9 cellular contexts compared by ENCODE assay signal in the genomic region with DNA sequence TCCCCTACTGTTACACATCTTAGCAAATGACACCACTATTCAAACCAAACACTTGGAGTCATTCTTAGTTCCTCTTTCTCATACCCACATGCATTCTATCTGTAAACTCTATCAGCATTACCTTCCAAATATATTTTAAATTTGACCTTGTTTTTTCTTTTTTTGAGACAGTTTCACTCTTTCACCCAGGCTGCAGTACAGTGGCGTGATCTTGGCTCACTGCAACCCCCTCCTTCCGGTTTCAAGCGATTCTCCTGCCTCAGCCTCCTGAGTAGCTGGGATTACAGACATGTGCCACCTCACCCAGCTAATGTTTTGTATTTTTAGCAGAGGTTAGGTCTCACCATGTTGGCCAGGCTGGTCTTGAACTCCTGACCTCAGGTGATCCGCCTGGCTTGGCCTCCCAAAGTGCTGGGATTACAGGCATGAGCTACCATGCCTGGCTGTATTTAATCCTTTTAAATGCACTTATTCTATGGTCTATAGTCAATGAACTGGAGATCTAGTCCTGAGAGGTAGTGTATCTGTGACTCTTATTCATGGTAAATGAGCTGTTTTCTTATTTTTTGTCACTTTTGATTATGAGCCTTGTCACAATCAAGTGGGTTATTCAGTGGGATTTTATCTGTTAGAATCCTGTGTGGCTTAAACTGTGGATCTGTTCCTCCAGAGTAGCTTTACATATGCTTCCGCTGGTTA.
DNase-seq lines count a peak whose midpoint lies in the region; ATAC-seq and TF ChIP-seq lines count a peak whose summit lies in the region.
"Had no signal": no experiment of that assay in that cellular context is flagged by ENCODE, and none has a peak within 500 bp of the region (broad histone marks: within the 10 kb centered on the region; RNA-seq: fewer than 3 reads in every experiment).

No MANE protein-coding gene starts in this region.

- no peaks in the 10 kb centered on the region for H3K36me3 ChIP-seq in psoas muscle (ENCODE audit: insufficient read depth in 1 of 2, low read depth in 1 of 2)

- intact Hi-C loops in psoas muscle (cut with DNase I) = no loop called here

- H3K4me1 ChIP-seq in psoas muscle = no peaks in the 10 kb centered on the region
- H3K4me1 ChIP-seq: upper lobe of left lung had no signal

- peak overlapping the region; percentile 5 for H3K4me3 Mint-ChIP-seq in T-helper 1 cell treated with Interleukin-12 subunit alpha and Interleukin-12 subunit beta and Interleukin-4 antibody, amounts not matched to agents 30 μg/mL and 1 μg/mL, for 36 hours

- ATAC-seq in GM19372 (IDR thresholded peaks at IDR 0.05; ENCODE audit: low read depth, unreplicated experiment) (peak; percentile 76), HG03064 (IDR thresholded peaks at IDR 0.05; ENCODE audit: low read depth, unreplicated experiment) (peak; percentile 62), psoas muscle (no peak)

- no peak overlapping the region for H3K27ac ChIP-seq in psoas muscle
- H3K27ac ChIP-seq: KMS-11, upper lobe of left lung had no signal

- TF ChIP-seq CTCF in psoas muscle (IDR thresholded peaks at IDR 0.05) = no peak

- H3K4me3 ChIP-seq in psoas muscle = no peak overlapping the region
- H3K4me3 ChIP-seq: upper lobe of left lung had no signal

- peaks cover 33% of the 10 kb centered on the region for H3K36me3 Mint-ChIP-seq in T-helper 1 cell treated with Interleukin-12 subunit alpha and Interleukin-12 subunit beta and Interleukin-4 antibody, amounts not matched to agents 30 μg/mL and 1 μg/mL, for 36 hours (ENCODE audit: low read depth)

- DNase-seq in stimulated activated CD4-positive, alpha-beta T cell treated with anti-CD3 and anti-CD28 coated beads, TNF-alpha, amount 100 ng/mL, for 48 hours (ENCODE audit: low read depth in 3 of 3) = peak in 2 of 3 donors; percentile 3 to 8
- DNase-seq in medulla oblongata (ENCODE audit: extremely low spot score) = no peak
- no peak for DNase-seq in psoas muscle
- no peak for DNase-seq in NCI-H446 treated with DMSO at 0.1 percent for 48 hours (lab: John Stamatoyannopoulos, UW)
- DNase-seq: upper lobe of left lung had no signal

- H3K27ac Mint-ChIP-seq in T-helper 1 cell treated with Interleukin-12 subunit alpha and Interleukin-12 subunit beta and Interleukin-4 antibody, amounts not matched to agents 30 μg/mL and 1 μg/mL, for 36 hours = peak overlapping the region; percentile 67

- 67 to 73% (median 68%) methylated on average over 5 of the region's 5 CpGs for WGBS in psoas muscle, 3 donors

- no peaks in the 10 kb centered on the region for H3K27me3 Mint-ChIP-seq in T-helper 1 cell treated with Interleukin-12 subunit alpha and Interleukin-12 subunit beta and Interleukin-4 antibody, amounts not matched to agents 30 μg/mL and 1 μg/mL, for 36 hours (ENCODE audit: low read depth)

- H3K9me3 Mint-ChIP-seq in T-helper 1 cell treated with Interleukin-12 subunit alpha and Interleukin-12 subunit beta and Interleukin-4 antibody, amounts not matched to agents 30 μg/mL and 1 μg/mL, for 36 hours = no peaks in the 10 kb centered on the region

- peaks cover 19% of the 10 kb centered on the region for H3K4me1 Mint-ChIP-seq in T-helper 1 cell treated with Interleukin-12 subunit alpha and Interleukin-12 subunit beta and Interleukin-4 antibody, amounts not matched to agents 30 μg/mL and 1 μg/mL, for 36 hours (ENCODE audit: low read depth)

- H3K9me3 ChIP-seq in psoas muscle = no peaks in the 10 kb centered on the region
- H3K9me3 ChIP-seq: upper lobe of left lung had no signal

- no peaks in the 10 kb centered on the region for H3K27me3 ChIP-seq in psoas muscle (ENCODE audit: insufficient read depth in 3 of 3, low read length in 2 of 3)
- H3K27me3 ChIP-seq: upper lobe of left lung had no signal

Comparison
In these comparisons a context has a peak if more than half of its experiments do, and no peak if none do; other contexts are left out.
1. ATAC-seq: peak in GM19372 (single experiment) and HG03064 (single experiment); none in psoas muscle (0 of 4).
2. DNase-seq: peak in stimulated activated CD4-positive, alpha-beta T cell treated with anti-CD3 and anti-CD28 coated beads, TNF-alpha, amount 100 ng/mL, for 48 hours (2 of 3); none in medulla oblongata (single experiment), psoas muscle (0 of 2) and NCI-H446 treated with DMSO at 0.1 percent for 48 hours (single experiment).